Comparison of ENCODE assay signal across 1 cellular context in the genomic region with DNA sequence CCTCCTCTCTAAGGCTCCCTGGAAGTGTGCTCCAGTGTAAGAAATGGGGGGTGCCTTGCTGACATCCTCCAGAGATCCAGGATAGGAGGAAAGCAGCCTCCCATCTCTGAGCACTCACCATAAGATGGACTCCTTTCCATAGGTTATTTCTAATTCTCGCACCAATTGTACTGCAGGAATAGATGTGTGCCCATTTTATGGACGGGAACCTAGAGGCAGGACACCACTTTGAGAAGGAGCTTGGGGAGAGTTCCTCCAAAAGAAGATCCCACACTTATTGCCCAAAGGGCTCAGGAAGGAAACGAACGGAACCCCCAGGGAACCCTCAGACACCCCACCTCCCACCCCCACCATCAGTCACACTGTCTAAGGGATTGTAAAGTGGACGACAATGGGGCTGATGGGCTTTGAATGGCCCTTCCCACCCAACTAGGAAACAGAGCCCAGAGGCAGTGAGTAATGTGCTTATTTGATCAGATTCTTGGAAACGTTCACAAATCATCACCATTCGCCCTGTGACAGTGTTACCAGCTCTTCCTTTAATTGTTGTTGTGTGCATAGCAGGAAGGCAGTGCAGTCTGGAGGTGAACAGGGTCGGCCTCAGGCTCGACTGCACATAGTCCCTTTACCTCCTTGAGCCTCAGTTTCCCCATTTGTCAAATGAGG.
TF ChIP-seq lines count a peak whose summit lies in the region.

No MANE protein-coding gene starts in this region.

TF ChIP-seq in IMR-90, 13 proteins besides CTCF, POLR2A, EP300 and RAD21:
- TF ChIP-seq CEBPB (IDR thresholded peaks at IDR 0.05; ENCODE audit: low read depth, low read length) (no peak), SMC3 (IDR thresholded peaks at IDR 0.05; ENCODE audit: low read depth, low read length) (no peak), RCOR1 (IDR thresholded peaks at IDR 0.05; ENCODE audit: insufficient replicate concordance, low read length) (no peak), RFX5 (IDR thresholded peaks at IDR 0.05; ENCODE audit: low read depth, low read length) (no peak), MXI1 (IDR thresholded peaks at IDR 0.05; ENCODE audit: borderline replicate concordance, low read depth, low read length) (no peak), NFE2L2 (IDR thresholded peaks at IDR 0.05; ENCODE audit: low read depth, low read length) (no peak), FOS (IDR thresholded peaks at IDR 0.05; ENCODE audit: low read depth, low read length) (no peak), CHD1 (IDR thresholded peaks at IDR 0.05; ENCODE audit: low read depth, low read length) (no peak), MAFK (IDR thresholded peaks at IDR 0.05; ENCODE audit: low read depth, low read length) (no peak), MAZ (IDR thresholded peaks at IDR 0.05; ENCODE audit: borderline replicate concordance, low read depth, low read length) (no peak), BHLHE40 (IDR thresholded peaks at IDR 0.05; ENCODE audit: low read depth, low read length) (no peak)
- TF ChIP-seq, protein P1, sequence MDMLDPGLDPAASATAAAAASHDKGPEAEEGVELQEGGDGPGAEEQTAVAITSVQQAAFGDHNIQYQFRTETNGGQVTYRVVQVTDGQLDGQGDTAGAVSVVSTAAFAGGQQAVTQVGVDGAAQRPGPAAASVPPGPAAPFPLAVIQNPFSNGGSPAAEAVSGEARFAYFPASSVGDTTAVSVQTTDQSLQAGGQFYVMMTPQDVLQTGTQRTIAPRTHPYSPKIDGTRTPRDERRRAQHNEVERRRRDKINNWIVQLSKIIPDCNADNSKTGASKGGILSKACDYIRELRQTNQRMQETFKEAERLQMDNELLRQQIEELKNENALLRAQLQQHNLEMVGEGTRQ (IDR thresholded peaks at IDR 0.05; ENCODE audit: low read depth, low read length) = no peak
- TF ChIP-seq, protein P2, sequence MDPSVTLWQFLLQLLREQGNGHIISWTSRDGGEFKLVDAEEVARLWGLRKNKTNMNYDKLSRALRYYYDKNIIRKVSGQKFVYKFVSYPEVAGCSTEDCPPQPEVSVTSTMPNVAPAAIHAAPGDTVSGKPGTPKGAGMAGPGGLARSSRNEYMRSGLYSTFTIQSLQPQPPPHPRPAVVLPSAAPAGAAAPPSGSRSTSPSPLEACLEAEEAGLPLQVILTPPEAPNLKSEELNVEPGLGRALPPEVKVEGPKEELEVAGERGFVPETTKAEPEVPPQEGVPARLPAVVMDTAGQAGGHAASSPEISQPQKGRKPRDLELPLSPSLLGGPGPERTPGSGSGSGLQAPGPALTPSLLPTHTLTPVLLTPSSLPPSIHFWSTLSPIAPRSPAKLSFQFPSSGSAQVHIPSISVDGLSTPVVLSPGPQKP (IDR thresholded peaks at IDR 0.05; ENCODE audit: borderline replicate concordance, low read depth, low read length) = no peak
TF ChIP-seq in IMR-90: peak in this region for 0.
